In the genomic region with DNA sequence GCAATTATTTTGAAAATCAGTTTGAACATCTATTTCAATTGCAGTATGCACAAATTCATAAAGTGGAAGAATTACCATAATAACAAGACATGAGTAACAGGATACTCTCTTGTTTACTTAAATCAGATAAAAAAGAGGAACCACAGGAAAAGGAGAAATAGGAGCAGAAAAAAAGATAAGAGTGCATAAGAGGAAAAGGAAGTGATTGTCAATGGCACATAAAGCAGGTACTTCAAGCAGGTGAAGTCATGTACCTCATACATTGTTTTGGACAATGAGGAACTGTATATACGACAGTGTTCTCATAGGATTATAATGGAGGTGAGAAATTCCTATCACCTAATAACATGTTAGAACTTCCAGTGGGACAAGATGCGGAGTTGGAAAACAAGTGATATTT, we compare ENCODE assay signal across 15 cellular contexts.
"Had no signal": no experiment of that assay in that cellular context is flagged by ENCODE, and none has a peak within 500 bp of the region (broad histone marks: within the 10 kb centered on the region; RNA-seq: fewer than 3 reads in every experiment).

No MANE protein-coding gene starts in this region.

- H3K4me3 Mint-ChIP-seq: activated T-helper 17 cell treated with anti-CD3 and anti-CD28 coated beads, Interleukin-2, amount 50 U/mL, for 72 hours; natural killer cell treated with Interleukin-12 subunit alpha and Interleukin-12 subunit beta and Interleukin-15 and Interleukin-18, amount 100 ng/mL, for 72 hours; stimulated activated naive B cell treated with anti-CD40 and anti-IgM and Interleukin-4, amounts not matched to agents 10 μg/mL and 1 μg/mL and 100 μg/mL, for 72 hours had no signal

- ATAC-seq: activated CD4-positive, CD25-positive, alpha-beta regulatory T cell treated with anti-CD3 and anti-CD28 coated beads, Interleukin-2, amount 50 U/mL, for 24 hours; activated T-helper 17 cell treated with anti-CD3 and anti-CD28 coated beads, Interleukin-2, amount 50 U/mL, for 72 hours; left ventricle myocardium superior; natural killer cell treated with Interleukin-12 subunit alpha and Interleukin-12 subunit beta and Interleukin-15 and Interleukin-18, amount 100 ng/mL, for 72 hours; stimulated activated naive B cell treated with anti-CD40 and anti-IgM and Interleukin-4, amounts not matched to agents 10 μg/mL and 1 μg/mL and 100 μg/mL, for 72 hours had no signal

- H3K4me3 ChIP-seq: cardiac muscle cell, dorsolateral prefrontal cortex, thyroid gland had no signal

- H3K4me1 Mint-ChIP-seq: activated T-helper 17 cell treated with anti-CD3 and anti-CD28 coated beads, Interleukin-2, amount 50 U/mL, for 72 hours; stimulated activated naive B cell treated with anti-CD40 and anti-IgM and Interleukin-4, amounts not matched to agents 10 μg/mL and 1 μg/mL and 100 μg/mL, for 72 hours had no signal

- H3K36me3 Mint-ChIP-seq: natural killer cell treated with Interleukin-12 subunit alpha and Interleukin-12 subunit beta and Interleukin-15 and Interleukin-18, amount 100 ng/mL, for 72 hours; stimulated activated naive B cell treated with anti-CD40 and anti-IgM and Interleukin-4, amounts not matched to agents 10 μg/mL and 1 μg/mL and 100 μg/mL, for 72 hours had no signal

- DNase-seq: activated CD4-positive, alpha-beta T cell treated with anti-CD3 and anti-CD28 coated beads, Interleukin-2, amount 50 U/mL, for 48 hours; activated naive CD4-positive, alpha-beta T cell treated with anti-CD3 and anti-CD28 coated beads, Interleukin-2, amount 50 U/mL, for 16 hours; dorsolateral prefrontal cortex; glutamatergic neuron; hypothalamus; left ventricle myocardium superior; mesendoderm; retina; stimulated activated naive B cell treated with anti-CD40 and anti-IgM and Interleukin-4, amounts not matched to agents 10 μg/mL and 1 μg/mL and 100 μg/mL, for 72 hours; T-helper 2 cell; thyroid gland had no signal

- H3K27me3 Mint-ChIP-seq: activated T-helper 17 cell treated with anti-CD3 and anti-CD28 coated beads, Interleukin-2, amount 50 U/mL, for 72 hours; natural killer cell treated with Interleukin-12 subunit alpha and Interleukin-12 subunit beta and Interleukin-15 and Interleukin-18, amount 100 ng/mL, for 72 hours; stimulated activated naive B cell treated with anti-CD40 and anti-IgM and Interleukin-4, amounts not matched to agents 10 μg/mL and 1 μg/mL and 100 μg/mL, for 72 hours had no signal

- H3K27ac Mint-ChIP-seq: activated T-helper 17 cell treated with anti-CD3 and anti-CD28 coated beads, Interleukin-2, amount 50 U/mL, for 72 hours; natural killer cell treated with Interleukin-12 subunit alpha and Interleukin-12 subunit beta and Interleukin-15 and Interleukin-18, amount 100 ng/mL, for 72 hours; stimulated activated naive B cell treated with anti-CD40 and anti-IgM and Interleukin-4, amounts not matched to agents 10 μg/mL and 1 μg/mL and 100 μg/mL, for 72 hours had no signal

- H3K9me3 Mint-ChIP-seq: natural killer cell treated with Interleukin-12 subunit alpha and Interleukin-12 subunit beta and Interleukin-15 and Interleukin-18, amount 100 ng/mL, for 72 hours had no signal
